Comparison of ENCODE assay signal across 8 cellular contexts in genomic region chr15:44798815-44799214, GRCh38.
DNase-seq lines count a peak whose midpoint lies in the region; ATAC-seq and TF ChIP-seq lines count a peak whose summit lies in the region.

No MANE protein-coding gene starts in this region.

- no peaks in the 10 kb centered on the region for H3K9me2 ChIP-seq in OCI-LY1 (ENCODE audit: low read depth, low read length)

- peak in 1 of 2 donors; percentile 27 for DNase-seq in cardiac muscle cell (ENCODE audit: low read depth in 1 of 2, low spot score in 1 of 2)
- DNase-seq in heart left ventricle: no peak
- DNase-seq in epithelial cell of proximal tubule (ENCODE audit: low read depth): no peak
- DNase-seq in smooth muscle cell (lab: John Stamatoyannopoulos, UW; ENCODE audit: unreplicated experiment): no peak
- no peak for DNase-seq in esophagus muscularis mucosa (ENCODE audit: extremely low spot score)
- no peak for DNase-seq in germinal center (ENCODE audit: low spot score)
- DNase-seq in Right ventricle myocardium superior: no peak

- intact Hi-C loops in heart left ventricle (cut with DNase I) (no loop called here), esophagus muscularis mucosa (cut with DNase I) (no loop called here), Right ventricle myocardium superior (cut with DNase I) (no loop called here)

- H3K27me3 ChIP-seq in cardiac muscle cell (peaks cover 9% of the 10 kb centered on the region), heart left ventricle (no peaks in the 10 kb centered on the region), OCI-LY1 (ENCODE audit: insufficient read depth, low read length) (no peaks in the 10 kb centered on the region), smooth muscle cell (ENCODE audit: low read depth) (peaks cover 30% of the 10 kb centered on the region), esophagus muscularis mucosa (no peaks in the 10 kb centered on the region)

- no peak for ATAC-seq in heart left ventricle
- ATAC-seq in Right ventricle myocardium superior (ENCODE audit: poor library complexity): no peak

- peak; percentile 39 for TF ChIP-seq CTCF in cardiac muscle cell (IDR thresholded peaks at IDR 0.05; ENCODE audit: low read depth, low read length)
- peak in 3 of 12 donors; percentile 16 to 19 (median 17) for TF ChIP-seq CTCF in heart left ventricle (IDR thresholded peaks at IDR 0.05)
- TF ChIP-seq CTCF in OCI-LY1 (IDR thresholded peaks at IDR 0.05; ENCODE audit: low read length): peak; percentile 10; the same call in 1 of the 2 replicates
- peak; percentile 44 for TF ChIP-seq CTCF in epithelial cell of proximal tubule (conservative IDR thresholded peaks at IDR 0.05; ENCODE audit: low read depth, low read length)
- peak; percentile 5 for TF ChIP-seq CTCF in smooth muscle cell (IDR thresholded peaks at IDR 0.05; ENCODE audit: borderline replicate concordance, insufficient read depth, poor library complexity, severe bottlenecking)
- TF ChIP-seq CTCF in esophagus muscularis mucosa (IDR thresholded peaks at IDR 0.05): no peak

- no peak overlapping the region for H3K4me3 ChIP-seq in cardiac muscle cell
- no peak overlapping the region for H3K4me3 ChIP-seq in heart left ventricle
- H3K4me3 ChIP-seq in OCI-LY1 (ENCODE audit: low read depth, low read length, poor library complexity, severe bottlenecking): no peak overlapping the region
- H3K4me3 ChIP-seq in epithelial cell of proximal tubule (ENCODE audit: low read depth, low read length): no peak overlapping the region
- H3K4me3 ChIP-seq in smooth muscle cell: no peak overlapping the region
- no peak overlapping the region for H3K4me3 ChIP-seq in esophagus muscularis mucosa

- H2AFZ ChIP-seq in OCI-LY1 (ENCODE audit: low read length) (no peak overlapping the region), smooth muscle cell (ENCODE audit: low read depth) (no peak overlapping the region)

- no peaks in the 10 kb centered on the region for H3K4me1 ChIP-seq in cardiac muscle cell (ENCODE audit: low read depth)
- peaks cover 0 to 12% (median 0%) of the 10 kb centered on the region in 12 donors for H3K4me1 ChIP-seq in heart left ventricle
- no peaks in the 10 kb centered on the region for H3K4me1 ChIP-seq in OCI-LY1 (ENCODE audit: insufficient read depth, low read length, severe bottlenecking)
- no peaks in the 10 kb centered on the region for H3K4me1 ChIP-seq in smooth muscle cell (ENCODE audit: low read depth)
- no peaks in the 10 kb centered on the region for H3K4me1 ChIP-seq in esophagus muscularis mucosa

- 16 to 37% (median 20%) methylated on average over 3 of the region's 3 CpGs for WGBS in heart left ventricle, 4 donors
- 16% methylated on average over 3 of the region's 3 CpGs for WGBS in smooth muscle cell (ENCODE audit: low lambda C conversion rate)
- 9% methylated on average over 3 of the region's 3 CpGs for WGBS in esophagus muscularis mucosa

- H3K9me3 ChIP-seq in cardiac muscle cell (ENCODE audit: low read depth) (no peaks in the 10 kb centered on the region), heart left ventricle (no peaks in the 10 kb centered on the region), OCI-LY1 (ENCODE audit: low read length) (no peaks in the 10 kb centered on the region), smooth muscle cell (replicated peaks; ENCODE audit: low read depth) (no peaks in the 10 kb centered on the region), esophagus muscularis mucosa (no peaks in the 10 kb centered on the region)

- no peak for TF ChIP-seq POLR2A in heart left ventricle (IDR thresholded peaks at IDR 0.05)
- TF ChIP-seq POLR2A in esophagus muscularis mucosa (IDR thresholded peaks at IDR 0.05; ENCODE audit: low read depth): no peak

- H3K36me3 ChIP-seq in cardiac muscle cell: no peaks in the 10 kb centered on the region
- H3K36me3 ChIP-seq in heart left ventricle: no peaks in the 10 kb centered on the region
- H3K36me3 ChIP-seq in OCI-LY1 (ENCODE audit: insufficient read depth, low read length): no peaks in the 10 kb centered on the region
- H3K36me3 ChIP-seq in smooth muscle cell (ENCODE audit: low read depth): no peaks in the 10 kb centered on the region
- no peaks in the 10 kb centered on the region for H3K36me3 ChIP-seq in esophagus muscularis mucosa

- no peak overlapping the region for H3K27ac ChIP-seq in cardiac muscle cell
- H3K27ac ChIP-seq in heart left ventricle: no peak overlapping the region
- no peak overlapping the region for H3K27ac ChIP-seq in OCI-LY1 (ENCODE audit: low read depth, low read length, poor library complexity, severe bottlenecking)
- H3K27ac ChIP-seq in smooth muscle cell (ENCODE audit: low read depth): no peak overlapping the region
- H3K27ac ChIP-seq in esophagus muscularis mucosa (replicated peaks in 1 of 4): no peak overlapping the region

- H3F3A ChIP-seq in OCI-LY1 (ENCODE audit: insufficient read depth, low read length): no peaks in the 10 kb centered on the region
- no peaks in the 10 kb centered on the region for H3F3A ChIP-seq in smooth muscle cell (ENCODE audit: low read depth)

- H3K79me2 ChIP-seq in OCI-LY1 (ENCODE audit: insufficient read depth, low read length) (no peaks in the 10 kb centered on the region), smooth muscle cell (ENCODE audit: low read depth) (no peaks in the 10 kb centered on the region)

- TF ChIP-seq EP300 in esophagus muscularis mucosa (IDR thresholded peaks at IDR 0.05): no peak

- H4K20me1 ChIP-seq in OCI-LY1 (ENCODE audit: insufficient read depth, low read length) (no peaks in the 10 kb centered on the region), smooth muscle cell (ENCODE audit: low read depth) (no peaks in the 10 kb centered on the region)

- no peak overlapping the region for H3K4me2 ChIP-seq in OCI-LY1 (ENCODE audit: low read length)
- H3K4me2 ChIP-seq in smooth muscle cell: no peak overlapping the region

- H3K9ac ChIP-seq in OCI-LY1 (ENCODE audit: low read length): no peak overlapping the region
- H3K9ac ChIP-seq in smooth muscle cell (ENCODE audit: low read depth): no peak overlapping the region

Comparison
In these comparisons a context has a peak if more than half of its experiments do, and no peak if none do; other contexts are left out.
1. CTCF ChIP-seq: peak in cardiac muscle cell (single experiment), OCI-LY1 (single experiment), epithelial cell of proximal tubule (single experiment) and smooth muscle cell (single experiment); none in esophagus muscularis mucosa (0 of 3).